Comparison of ENCODE assay signal across 1 cellular context in the genomic region with DNA sequence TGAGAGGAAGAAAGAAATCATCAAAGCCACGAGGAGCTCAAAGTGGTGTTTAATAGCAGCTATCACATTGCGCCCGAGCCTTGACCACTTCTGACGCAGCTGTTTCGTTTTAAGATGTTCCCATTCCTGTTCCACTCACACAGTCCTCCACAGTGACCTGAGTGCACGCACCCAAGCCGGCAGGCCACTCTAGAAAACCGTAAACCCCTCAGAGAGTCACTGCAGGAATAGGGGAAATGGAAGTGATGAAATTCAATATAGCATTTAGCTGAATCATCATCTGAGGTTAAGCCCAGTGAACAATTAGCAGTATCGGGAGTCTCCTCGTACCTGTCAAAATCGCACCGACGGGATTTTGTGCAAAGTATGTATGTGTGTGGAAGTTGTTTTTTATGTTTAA.
TF ChIP-seq lines count a peak whose summit lies in the region.

No MANE protein-coding gene starts in this region.

TF ChIP-seq in IMR-90, 13 proteins besides CTCF, POLR2A, EP300 and RAD21 (continued from another document):
- TF ChIP-seq NFE2L2 (IDR thresholded peaks at IDR 0.05; ENCODE audit: low read depth, low read length) (no peak), BHLHE40 (IDR thresholded peaks at IDR 0.05; ENCODE audit: low read depth, low read length) (no peak)
